Comparison of ENCODE assay signal across 1 cellular context in genomic region chr20:23065438-23066201, GRCh38.
TF ChIP-seq lines count a peak whose summit lies in the region.

No MANE protein-coding gene starts in this region.

TF ChIP-seq in HEK293, 187 proteins besides CTCF, POLR2A, EP300 and RAD21 (continued from another document):
- TF ChIP-seq ZNF549 (tag by site-specific recombination; IDR thresholded peaks at IDR 0.05), result no peak
- no peak for TF ChIP-seq ZNF133 (tag by site-specific recombination; IDR thresholded peaks at IDR 0.05)
- TF ChIP-seq FEZF1 (tag by site-specific recombination; IDR thresholded peaks at IDR 0.05), result peak; percentile 27; the same call in 1 of the 2 replicates
- no peak for TF ChIP-seq ZNF335 (tag by site-specific recombination; conservative IDR thresholded peaks at IDR 0.05)
- TF ChIP-seq GFI1B (tag by site-specific recombination; IDR thresholded peaks at IDR 0.05), result peak; percentile 22; the same call in 1 of the 2 replicates
- no peak for TF ChIP-seq ZFP41 (tag by site-specific recombination; IDR thresholded peaks at IDR 0.05; ENCODE audit: borderline replicate concordance)
- peak; percentile 30; the same call in 1 of the 2 replicates for TF ChIP-seq ZIC2 (tag by site-specific recombination; IDR thresholded peaks at IDR 0.05)
- TF ChIP-seq ZNF624 (tag by site-specific recombination; IDR thresholded peaks at IDR 0.05), result no peak
- 0 out of 2 replicates have a peak, but pooled peaks have one; percentile 9 for TF ChIP-seq ZBTB8A (tag by site-specific recombination; IDR thresholded peaks at IDR 0.05)
- TF ChIP-seq HIC1 (tag by site-specific recombination; IDR thresholded peaks at IDR 0.05), result no peak
- no peak for TF ChIP-seq ZNF248 (tag by site-specific recombination; IDR thresholded peaks at IDR 0.05)
- TF ChIP-seq SP2 (tag by site-specific recombination; IDR thresholded peaks at IDR 0.05), result no peak
- TF ChIP-seq ZNF350 (tag by site-specific recombination; IDR thresholded peaks at IDR 0.05), result no peak
- TF ChIP-seq ZNF221 (tag by site-specific recombination; IDR thresholded peaks at IDR 0.05; ENCODE audit: borderline replicate concordance), result no peak
- no peak for TF ChIP-seq TSHZ1 (tag by site-specific recombination; IDR thresholded peaks at IDR 0.05; ENCODE audit: borderline replicate concordance)
- TF ChIP-seq ZNF302 (tag by site-specific recombination; IDR thresholded peaks at IDR 0.05; ENCODE audit: low read depth), result no peak
- TF ChIP-seq ZSCAN4 (tag by site-specific recombination; IDR thresholded peaks at IDR 0.05), result no peak
- no peak for TF ChIP-seq ZBTB20 (tag by site-specific recombination; IDR thresholded peaks at IDR 0.05)
- no peak for TF ChIP-seq ZNF670 (tag by site-specific recombination; IDR thresholded peaks at IDR 0.05; ENCODE audit: low read depth)
- no peak for TF ChIP-seq KLF10 (tag by site-specific recombination; IDR thresholded peaks at IDR 0.05)
- no peak for TF ChIP-seq MZF1 (tag by site-specific recombination; IDR thresholded peaks at IDR 0.05; ENCODE audit: borderline replicate concordance)
- no peak for TF ChIP-seq ZNF18 (tag by site-specific recombination; IDR thresholded peaks at IDR 0.05)
- no peak for TF ChIP-seq ZNF37A (tag by site-specific recombination; IDR thresholded peaks at IDR 0.05)
- TF ChIP-seq REPIN1 (tag by site-specific recombination; IDR thresholded peaks at IDR 0.05; ENCODE audit: low read depth), result no peak
- TF ChIP-seq ZXDB (tag by site-specific recombination; IDR thresholded peaks at IDR 0.05), result no peak
